Comparison of ENCODE assay signal across 20 cellular contexts in genomic region chr12:76180401-76181277, GRCh38.
DNase-seq lines count a peak whose midpoint lies in the region; ATAC-seq, FAIRE-seq and TF ChIP-seq lines count a peak whose summit lies in the region.
"Had no signal": no experiment of that assay in that cellular context is flagged by ENCODE, and none has a peak within 500 bp of the region (broad histone marks: within the 10 kb centered on the region; RNA-seq: fewer than 3 reads in every experiment).

No MANE protein-coding gene starts in this region.

- H3K4me1 Mint-ChIP-seq in CD4-positive, alpha-beta T cell (ENCODE audit: low read depth), result no peaks in the 10 kb centered on the region

- TF ChIP-seq CTCF in CD4-positive, alpha-beta T cell (IDR thresholded peaks at IDR 0.05), result peak; percentile 19
- TF ChIP-seq CTCF in GM12875 (IDR thresholded peaks at IDR 0.05; ENCODE audit: borderline replicate concordance, insufficient read depth, low read depth, low read length) (peak; percentile 27; the same call in 1 of the 2 replicates), breast epithelium (IDR thresholded peaks at IDR 0.05) (no peak)

- no peak for ATAC-seq in CD4-positive, alpha-beta T cell (ENCODE audit: poor library complexity)
- ATAC-seq in left lobe of liver, result no peak

- TF ChIP-seq POLR2A in erythroblast (IDR thresholded peaks at IDR 0.05; ENCODE audit: low read length) (no peak), breast epithelium (IDR thresholded peaks at IDR 0.05) (no peak)

- H3K27me3 Mint-ChIP-seq in CD4-positive, alpha-beta T cell, result peaks cover under 1% of the 10 kb centered on the region

- no peaks in the 10 kb centered on the region for H3K9me3 Mint-ChIP-seq in CD4-positive, alpha-beta T cell

- no peak overlapping the region for H3K27ac Mint-ChIP-seq in CD4-positive, alpha-beta T cell

- H3K4me1 ChIP-seq in small intestine (ENCODE audit: control insufficient read depth in 2 of 2, insufficient read depth in 1 of 2, low read depth in 1 of 2, low read length in 1 of 2) (no peaks in the 10 kb centered on the region), breast epithelium (no peaks in the 10 kb centered on the region)

- POLR2A ChIA-PET in CD4-positive, alpha-beta T cell (lab: Charles Lee), result no interaction called here

- H3K36me3 Mint-ChIP-seq in CD4-positive, alpha-beta T cell (ENCODE audit: low read depth), result no peaks in the 10 kb centered on the region

- H3K4me3 Mint-ChIP-seq in CD4-positive, alpha-beta T cell, result no peak overlapping the region

- intact Hi-C loops in CD4-positive, alpha-beta T cell (cut with DNase I, micrococcal nuclease), result no loop called here
- intact Hi-C loops in breast epithelium (cut with DNase I; ENCODE audit: low total_unique reads), result no loop called here

- no peak for FAIRE-seq in small intestine (lab: Jason Lieb, UNC)
- FAIRE-seq: GM12891, GM18507, H1 had no signal

- no peak overlapping the region for H3K4me3 ChIP-seq in GM12875 (ENCODE audit: low read depth, low read length)
- no peak overlapping the region for H3K4me3 ChIP-seq in small intestine (ENCODE audit: low read depth in 1 of 2, low read length in 2 of 2)
- no peak overlapping the region for H3K4me3 ChIP-seq in breast epithelium
- H3K4me3 ChIP-seq: BLaER1 treated with 17β-estradiol and CSF1 and Interleukin-3, amounts not matched to agents 10 nM and 100 nM; SJCRH30 had no signal

- H3K36me3 ChIP-seq in small intestine (ENCODE audit: control insufficient read depth in 2 of 2, insufficient read depth in 2 of 2, low read length in 2 of 2) (no peaks in the 10 kb centered on the region), breast epithelium (no peaks in the 10 kb centered on the region)
- H3K36me3 ChIP-seq: BLaER1 treated with 17β-estradiol and CSF1 and Interleukin-3, amounts not matched to agents 10 nM and 100 nM; SJCRH30 had no signal

- 84 to 91% (median 89%) methylated on average over 4 of the region's 4 CpGs for whole genome bisulfite sequencing in small intestine, 3 donors

- CTCF ChIA-PET in CD4-positive, alpha-beta T cell (lab: Charles Lee), result no interaction called here

- no peak overlapping the region for H3K27ac ChIP-seq in CD4-positive, alpha-beta T cell (ENCODE audit: low read depth, low read length)
- H3K27ac ChIP-seq in small intestine (ENCODE audit: low read depth in 1 of 2, low read length in 1 of 2), result no peak overlapping the region
- H3K27ac ChIP-seq in breast epithelium, result no peak overlapping the region
- H3K27ac ChIP-seq: BLaER1 treated with 17β-estradiol and CSF1 and Interleukin-3, amounts not matched to agents 10 nM and 100 nM; SJCRH30 had no signal

- H3K27me3 ChIP-seq in CD4-positive, alpha-beta T cell (ENCODE audit: control insufficient read depth, insufficient read depth, low read length), result no peaks in the 10 kb centered on the region
- H3K27me3 ChIP-seq in small intestine (ENCODE audit: control insufficient read depth in 2 of 2, insufficient read depth in 2 of 2, low read length in 2 of 2), result no peaks in the 10 kb centered on the region
- no peaks in the 10 kb centered on the region for H3K27me3 ChIP-seq in breast epithelium
- H3K27me3 ChIP-seq: BLaER1 treated with 17β-estradiol and CSF1 and Interleukin-3, amounts not matched to agents 10 nM and 100 nM; SJCRH30 had no signal

- H3K9me3 ChIP-seq in CD4-positive, alpha-beta T cell (ENCODE audit: control insufficient read depth, low read length), result no peaks in the 10 kb centered on the region
- H3K9me3 ChIP-seq in small intestine (ENCODE audit: control insufficient read depth, low read depth), result no peaks in the 10 kb centered on the region
- H3K9me3 ChIP-seq in breast epithelium, result no peaks in the 10 kb centered on the region
- H3K9me3 ChIP-seq: BLaER1 treated with 17β-estradiol and CSF1 and Interleukin-3, amounts not matched to agents 10 nM and 100 nM; SJCRH30 had no signal

- no peak for DNase-seq in CD4-positive, alpha-beta T cell
- peak; percentile 33 for DNase-seq in OCI-M1 (lab: John Stamatoyannopoulos, UW)
- DNase-seq in erythroblast (lab: John Stamatoyannopoulos, UW), result peak; percentile 23 to 68
- DNase-seq in left lobe of liver (ENCODE audit: low spot score), result no peak
- no peak for DNase-seq in small intestine
- no peak for DNase-seq in breast epithelium (ENCODE audit: low spot score in 2 of 2)
- no peak for DNase-seq in NOMO-1 (lab: John Stamatoyannopoulos, UW; ENCODE audit: unreplicated experiment in 2 of 2)
- DNase-seq: DMS79, Karpas-422, NCI-H1048, NCI-H1436, NCI-H1930, NCI-H345, NCI-H524 treated with DMSO at 0.1 percent for 48 hours, SJCRH30 had no signal

Comparison
In these comparisons a context has a peak if more than half of its experiments do, and no peak if none do; other contexts are left out.
1. DNase-seq: peak in OCI-M1 (single experiment) and erythroblast (2 of 2); none in CD4-positive, alpha-beta T cell (0 of 10), left lobe of liver (single experiment), small intestine (single experiment), breast epithelium (0 of 2) and NOMO-1 (0 of 2).
2. CTCF ChIP-seq: peak in CD4-positive, alpha-beta T cell (single experiment) and GM12875 (single experiment); none in breast epithelium (0 of 3).